Comparison of ENCODE assay signal across 8 cellular contexts in genomic region chr15:82709421-82710207, GRCh38. TPM values are rescaled to one million over a fixed set of nuclear protein-coding genes. Genes with fewer than 3 reads are reported as not detected.
A peak's percentile ranks its signal among the peaks of the same experiment; 100 is the strongest.
DNase-seq lines count a peak whose midpoint lies in the region; ATAC-seq, FAIRE-seq and TF ChIP-seq lines count a peak whose summit lies in the region.

AP3B2 (minus strand) TSS chr15:82709875; CDS start chr15:82709706, 169 bp downstream.

- peak within 1 kb of the TSS; percentile 81 for H3K4me2 ChIP-seq in endothelial cell of umbilical vein (ENCODE audit: insufficient read depth, low read length)

- DNase-seq in C1 segment of cervical spinal cord (lab: John Stamatoyannopoulos, UW): peak in 11 of 14 donors; percentile 16 to 83 (median 46)
- peak; percentile 58 to 67 for DNase-seq in HL-60 (ENCODE audit: low read depth in 1 of 2, low spot score in 1 of 2)
- peak; percentile 77 for DNase-seq in NOMO-1 treated with DMSO at 0.1 percent for 48 hours (lab: John Stamatoyannopoulos, UW; ENCODE audit: unreplicated experiment)
- peak; percentile 31 for DNase-seq in activated CD8-positive, alpha-beta memory T cell treated with anti-CD3 and anti-CD28 coated beads, Interleukin-2, amount 50 U/mL, for 24 hours (ENCODE audit: extremely low read depth)
- DNase-seq in endothelial cell of umbilical vein (ENCODE audit: low read depth, low spot score): peak; percentile 41
- DNase-seq in middle frontal gyrus (ENCODE audit: extremely low spot score, low spot score): peak; percentile 62
- DNase-seq in stimulated activated CD8-positive, alpha-beta memory T cell treated with anti-CD3 and anti-CD28 coated beads, Interleukin-15, amount 100 ng/mL, for 48 hours (ENCODE audit: low read depth in 2 of 2): peak; percentile 58 to 66

- no peaks in the 10 kb centered on the region for H4K20me1 ChIP-seq in endothelial cell of umbilical vein (replicated peaks; ENCODE audit: control insufficient read depth, extremely low read depth, insufficient read depth, low read length)

- CTCF ChIA-PET in endothelial cell of umbilical vein (lab: Charles Lee): interaction anchor here (0.6 to 1.1 kb wide), 3 partner anchors 41 to 290 kb away, joined by 3 read pairs; no protein-coding TSS in a partner anchor

- H2AFZ ChIP-seq in endothelial cell of umbilical vein (ENCODE audit: low read depth, low read length): peak within 1 kb of the TSS; percentile 90

- no peaks in the 10 kb centered on the region for H3K9me3 ChIP-seq in endothelial cell of umbilical vein (replicated peaks; ENCODE audit: control insufficient read depth, insufficient read depth, low read length)

- H3K36me3 ChIP-seq in endothelial cell of umbilical vein (ENCODE audit: control insufficient read depth in 2 of 2, extremely low read depth in 1 of 2, insufficient read depth in 2 of 2, low read length in 2 of 2): no peaks in the 10 kb centered on the region

- ATAC-seq in GM19463 (IDR thresholded peaks at IDR 0.05; ENCODE audit: unreplicated experiment): peak; percentile 87

- no peaks in the 10 kb centered on the region for H3K79me2 ChIP-seq in endothelial cell of umbilical vein (ENCODE audit: control insufficient read depth, insufficient read depth, low read length)

- peaks cover 2% of the 10 kb centered on the region for H3K4me1 ChIP-seq in endothelial cell of umbilical vein (ENCODE audit: control insufficient read depth, extremely low read depth, insufficient read depth, low read length)

- intact Hi-C loops in endothelial cell of umbilical vein (cut with micrococcal nuclease): loop anchor here (1.0 to 2.0 kb wide), 3 partner anchors 41 to 101 kb away; no protein-coding TSS in a partner anchor

- H3K27ac ChIP-seq in HL-60 (replicated peaks) (no peak within 1 kb of the TSS), endothelial cell of umbilical vein (ENCODE audit: insufficient read depth, low read depth, low read length) (no peak within 1 kb of the TSS)

- POLR2A ChIA-PET in endothelial cell of umbilical vein (lab: Charles Lee): no interaction called here

- peak; percentile 58 for FAIRE-seq in endothelial cell of umbilical vein (lab: Jason Lieb, UNC)

- TF ChIP-seq CTCF in HL-60 (IDR thresholded peaks at IDR 0.05; ENCODE audit: insufficient read depth, low read length) (no peak), endothelial cell of umbilical vein (IDR thresholded peaks at IDR 0.05; ENCODE audit: extremely low read depth in 1 of 2, insufficient read depth in 1 of 2, low read depth in 1 of 2, low read length in 2 of 2) (no peak)

- H3K4me3 ChIP-seq in HL-60 (replicated peaks; ENCODE audit: insufficient read depth, low read length) (peak within 1 kb of the TSS; percentile 83), endothelial cell of umbilical vein (replicated peaks in 1 of 3; ENCODE audit: insufficient read depth in 1 of 3, low read depth in 1 of 3, low read length in 3 of 3) (peak within 1 kb of the TSS; percentile 42 to 50 (median 45))

- BruUV-seq in endothelial cell of umbilical vein (replicated peaks; lab: Mats Ljungman, UMichigan): no TSS peak

- no peaks in the 10 kb centered on the region for H3K27me3 ChIP-seq in HL-60 (ENCODE audit: insufficient read depth, poor library complexity, severe bottlenecking)
- H3K27me3 ChIP-seq in endothelial cell of umbilical vein (ENCODE audit: control insufficient read depth in 2 of 2, insufficient read depth in 2 of 2, low read length in 2 of 2): no peaks in the 10 kb centered on the region

- no peaks in the 10 kb centered on the region for H3K9me1 ChIP-seq in endothelial cell of umbilical vein (replicated peaks; ENCODE audit: control insufficient read depth, extremely low read depth, insufficient read depth, low read length)

- dilution Hi-C loops in endothelial cell of umbilical vein (cut with MboI; ENCODE audit: extremely low pct_ligation_motif_present, low sequenced_read_pairs): no loop called here

- H3K9ac ChIP-seq in endothelial cell of umbilical vein (replicated peaks; ENCODE audit: extremely low read depth, insufficient read depth, low read length): no peak within 1 kb of the TSS

- no peak for TF ChIP-seq POLR2A in endothelial cell of umbilical vein (IDR thresholded peaks at IDR 0.05; ENCODE audit: low read depth, low read length)

TF ChIP-seq in endothelial cell of umbilical vein, 7 proteins besides CTCF, POLR2A, EP300 and RAD21:
- TF ChIP-seq FOS (IDR thresholded peaks at IDR 0.05; ENCODE audit: borderline replicate concordance, insufficient read depth, low read length): no peak
- no peak for TF ChIP-seq EZH2 (IDR thresholded peaks at IDR 0.05; ENCODE audit: borderline replicate concordance, low read depth, low read length, severe bottlenecking)
- TF ChIP-seq GATA2 (IDR thresholded peaks at IDR 0.05; ENCODE audit: insufficient read depth, insufficient read length, low read depth, low read length): no peak
- TF ChIP-seq MYC (IDR thresholded peaks at IDR 0.05; ENCODE audit: low read depth, low read length): no peak
- no peak for TF ChIP-seq MAX (IDR thresholded peaks at IDR 0.05; ENCODE audit: insufficient read depth, insufficient read length)
- no peak for TF ChIP-seq POLR2AphosphoS5 (IDR thresholded peaks at IDR 0.05; ENCODE audit: insufficient read depth, low read depth, low read length)
- no peak for TF ChIP-seq JUN (IDR thresholded peaks at IDR 0.05; ENCODE audit: borderline replicate concordance, insufficient read depth, insufficient read length, low read depth)

RNA-seq across cellular contexts. Expression of gene AP3B2, which starts in this region (rescaled TPM):
- not detected in 2 replicates for total RNA-seq in endothelial cell of umbilical vein
- not detected in 2 replicates for polyA plus RNA-seq in endothelial cell of umbilical vein
- polyA plus RNA-seq in endothelial cell of umbilical vein (2011; cell fraction: cytosol; rRNA removed): not detected in 2 replicates
- 0.30 TPM in 1 of 2 replicates, not detected in the other for polyA plus RNA-seq in endothelial cell of umbilical vein (2011; cell fraction: nucleus; rRNA removed)
- not detected in 2 replicates for polyA plus RNA-seq in endothelial cell of umbilical vein (2012)
- polyA minus RNA-seq in endothelial cell of umbilical vein: not detected in 2 replicates
- not detected for polyA minus RNA-seq in endothelial cell of umbilical vein (2011; cell fraction: cytosol; rRNA and poly(A)+ RNA removed)
- not detected in 2 replicates for polyA minus RNA-seq in endothelial cell of umbilical vein (2011; cell fraction: nucleus; rRNA and poly(A)+ RNA removed)

Comparison
In these comparisons a context has a peak if more than half of its experiments do, and no peak if none do; other contexts are left out.
1. Peak in DNase-seq, H3K4me3 ChIP-seq and H3K4me2 ChIP-seq in endothelial cell of umbilical vein; RNA of the gene not detected or under 1 TPM.